20 cellular contexts compared by ENCODE assay signal in the genomic region with DNA sequence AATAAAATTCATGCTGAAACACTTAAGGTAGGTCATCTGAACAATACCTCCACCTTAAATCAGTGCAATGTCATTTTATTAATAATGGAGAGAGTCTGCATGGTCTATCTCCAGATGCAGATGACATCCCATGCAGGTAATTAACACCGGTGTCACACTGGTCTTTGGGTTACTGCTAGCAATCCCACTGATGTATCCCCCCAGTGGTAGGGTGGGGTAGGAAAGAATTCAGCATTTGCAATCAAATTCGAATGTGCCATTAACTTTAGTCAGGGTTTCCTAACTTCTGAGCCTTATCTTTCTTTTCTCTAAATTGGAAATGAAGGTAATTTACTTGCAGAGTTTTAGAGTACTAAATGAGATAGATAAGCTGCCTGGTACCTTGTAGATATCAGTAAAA.
"Had no signal": no experiment of that assay in that cellular context is flagged by ENCODE, and none has a peak within 500 bp of the region (broad histone marks: within the 10 kb centered on the region; RNA-seq: fewer than 3 reads in every experiment).

No MANE protein-coding gene starts in this region.

- H3K27me3 Mint-ChIP-seq: activated CD4-positive, alpha-beta T cell treated with anti-CD3 and anti-CD28 coated beads, Interleukin-2, amount 10 ng/mL, durations not matched to agents 7 days and 5 days; activated naive CD4-positive, alpha-beta T cell treated with anti-CD3 and anti-CD28 coated beads, Interleukin-2, amount 10 ng/mL, durations not matched to agents 7 days and 5 days; activated naive CD8-positive, alpha-beta T cell treated with anti-CD3 and anti-CD28 coated beads, Interleukin-2, amount 50 U/mL, for 24 hours had no signal

- H3K27ac Mint-ChIP-seq: activated CD4-positive, alpha-beta T cell treated with anti-CD3 and anti-CD28 coated beads, Interleukin-2, amount 10 ng/mL, durations not matched to agents 7 days and 5 days; activated naive CD4-positive, alpha-beta T cell treated with anti-CD3 and anti-CD28 coated beads, Interleukin-2, amount 10 ng/mL, durations not matched to agents 7 days and 5 days; activated naive CD8-positive, alpha-beta T cell treated with anti-CD3 and anti-CD28 coated beads, Interleukin-2, amount 50 U/mL, for 24 hours had no signal

- H3K4me1 Mint-ChIP-seq: activated CD4-positive, alpha-beta T cell treated with anti-CD3 and anti-CD28 coated beads, Interleukin-2, amount 10 ng/mL, durations not matched to agents 7 days and 5 days; activated naive CD4-positive, alpha-beta T cell treated with anti-CD3 and anti-CD28 coated beads, Interleukin-2, amount 10 ng/mL, durations not matched to agents 7 days and 5 days; activated naive CD8-positive, alpha-beta T cell treated with anti-CD3 and anti-CD28 coated beads, Interleukin-2, amount 50 U/mL, for 24 hours had no signal

- DNase-seq: activated CD4-positive, alpha-beta T cell treated with anti-CD3 and anti-CD28 coated beads, Interleukin-2, amount 10 ng/mL, durations not matched to agents 7 days and 5 days; activated CD8-positive, alpha-beta memory T cell treated with anti-CD3 and anti-CD28 coated beads, Interleukin-2, amount 50 U/mL, for 4 hours; activated naive CD4-positive, alpha-beta T cell treated with anti-CD3 and anti-CD28 coated beads, Interleukin-2, amount 10 ng/mL, durations not matched to agents 7 days and 5 days; activated naive CD8-positive, alpha-beta T cell treated with anti-CD3 and anti-CD28 coated beads, Interleukin-2, amount 50 U/mL, for 24 hours; activated T-cell treated with anti-CD3 and anti-CD28 coated beads, Interleukin-2, amount 50 U/mL, for 4 hours; anterior cingulate cortex; brain microvascular endothelial cell; central memory CD4-positive, alpha-beta T cell; hypothalamus; kidney glomerular epithelial cell; left ventricle myocardium inferior; mammary epithelial cell; occipital lobe; stimulated activated CD4-positive, alpha-beta T cell treated with anti-CD3 and anti-CD28 coated beads, Interleukin-12 subunit alpha, Interleukin-12 subunit beta, amount 100 ng/mL, for 4 hours; stimulated activated CD4-positive, alpha-beta T cell treated with anti-CD3 and anti-CD28 coated beads, Interleukin-1b, Interleukin-23, amount 100 ng/mL, for 48 hours; stimulated activated CD8-positive, alpha-beta memory T cell treated with anti-CD3 and anti-CD28 coated beads, Interleukin-4, amount 100 ng/mL, for 48 hours; stimulated activated naive CD4-positive, alpha-beta T cell; T1000 had no signal

- H3K4me3 Mint-ChIP-seq: activated CD4-positive, alpha-beta T cell treated with anti-CD3 and anti-CD28 coated beads, Interleukin-2, amount 10 ng/mL, durations not matched to agents 7 days and 5 days; activated naive CD4-positive, alpha-beta T cell treated with anti-CD3 and anti-CD28 coated beads, Interleukin-2, amount 10 ng/mL, durations not matched to agents 7 days and 5 days; activated naive CD8-positive, alpha-beta T cell treated with anti-CD3 and anti-CD28 coated beads, Interleukin-2, amount 50 U/mL, for 24 hours; activated T-cell treated with anti-CD3 and anti-CD28 coated beads, Interleukin-2, amount 50 U/mL, for 4 hours had no signal

- H3K27me3 ChIP-seq: brain microvascular endothelial cell had no signal

- H3K4me1 ChIP-seq: left ventricle myocardium inferior had no signal

- ATAC-seq: activated CD4-positive, CD25-positive, alpha-beta regulatory T cell treated with anti-CD3 and anti-CD28 coated beads, Interleukin-2, amount 50 U/mL, for 24 hours; activated naive CD8-positive, alpha-beta T cell treated with anti-CD3 and anti-CD28 coated beads, Interleukin-2, amount 50 U/mL, for 24 hours; activated T-cell treated with anti-CD3 and anti-CD28 coated beads, Interleukin-2, amount 50 U/mL, for 4 hours had no signal

- H3K4me3 ChIP-seq: coronary artery, left ventricle myocardium inferior had no signal

- H3K9me3 Mint-ChIP-seq: activated CD4-positive, alpha-beta T cell treated with anti-CD3 and anti-CD28 coated beads, Interleukin-2, amount 10 ng/mL, durations not matched to agents 7 days and 5 days; activated naive CD4-positive, alpha-beta T cell treated with anti-CD3 and anti-CD28 coated beads, Interleukin-2, amount 10 ng/mL, durations not matched to agents 7 days and 5 days; activated naive CD8-positive, alpha-beta T cell treated with anti-CD3 and anti-CD28 coated beads, Interleukin-2, amount 50 U/mL, for 24 hours; activated T-cell treated with anti-CD3 and anti-CD28 coated beads, Interleukin-2, amount 50 U/mL, for 4 hours had no signal

- H3K27ac ChIP-seq: brain microvascular endothelial cell, coronary artery, left ventricle myocardium inferior had no signal

- H3K9me3 ChIP-seq: left ventricle myocardium inferior had no signal
